ENCODE assay signal across 13 cellular contexts in genomic region chr1:200893411-200893901, GRCh38. TPM values are rescaled to one million over a fixed set of nuclear protein-coding genes. Genes with fewer than 3 reads are reported as not detected.
A peak's percentile ranks its signal among the peaks of the same experiment; 100 is the strongest.
DNase-seq lines count a peak whose midpoint lies in the region; ATAC-seq and TF ChIP-seq lines count a peak whose summit lies in the region.
"Had no signal": no experiment of that assay in that cellular context is flagged by ENCODE, and none has a peak within 500 bp of the region (broad histone marks: within the 10 kb centered on the region; RNA-seq: fewer than 3 reads in every experiment).

No MANE protein-coding gene starts in this region.

- H3K36me3 ChIP-seq in left lung, result no peaks in the 10 kb centered on the region
- peaks cover 0 to 6% (median 0%) of the 10 kb centered on the region in 4 donors for H3K36me3 ChIP-seq in stomach

- H3K27me3 Mint-ChIP-seq in chondrocyte (ENCODE audit: low read depth), result peaks cover 2% of the 10 kb centered on the region
- peaks cover 65% of the 10 kb centered on the region for H3K27me3 Mint-ChIP-seq in activated T-helper 2 cell treated with anti-CD3 and anti-CD28 coated beads, Interferon-gamma antibody, Interleukin-2, Interleukin-4, amounts not matched to agents 10 μg/mL and 5 μg/mL and 100 μg/mL, durations not matched to agents 14 hours and 24 hours and 36 hours (ENCODE audit: low read depth)

- H3K27me3 ChIP-seq in left lung, result peaks cover 0 to 31% of the 10 kb centered on the region in 2 donors
- H3K27me3 ChIP-seq in stomach, result peaks cover 0 to 34% (median 13%) of the 10 kb centered on the region in 3 donors

- peak; percentile 48 for DNase-seq in HuH-7.5 (ENCODE audit: low spot score)
- no peak for DNase-seq in chondrocyte (ENCODE audit: low spot score)
- no peak for DNase-seq in left lung
- DNase-seq in stomach, result no peak
- no peak for DNase-seq in activated T-helper 2 cell treated with anti-CD3 and anti-CD28 coated beads, Interferon-gamma antibody, Interleukin-2, Interleukin-4, amounts not matched to agents 10 μg/mL and 5 μg/mL and 100 μg/mL, durations not matched to agents 14 hours and 24 hours and 36 hours (ENCODE audit: low spot score)
- DNase-seq in Kasumi-1 (lab: John Stamatoyannopoulos, UW), result no peak
- DNase-seq: CD4-positive, CD25-positive, alpha-beta regulatory T cell; naive thymus-derived CD4-positive, alpha-beta T cell; right cardiac atrium; stimulated activated naive CD8-positive, alpha-beta T cell treated with anti-CD3 and anti-CD28 coated beads, Interleukin-15, amount 100 ng/mL, for 72 hours; T-helper 1 cell had no signal

- ATAC-seq in left lung (peak; percentile 7), HG03159 (IDR thresholded peaks at IDR 0.05; ENCODE audit: unreplicated experiment) (no peak)
- ATAC-seq: naive thymus-derived CD4-positive, alpha-beta T cell; right cardiac atrium; stimulated activated naive CD8-positive, alpha-beta T cell treated with anti-CD3 and anti-CD28 coated beads, Interleukin-15, amount 100 ng/mL, for 72 hours had no signal

- TF ChIP-seq CTCF in chondrocyte (IDR thresholded peaks at IDR 0.05) (no peak), left lung (IDR thresholded peaks at IDR 0.05) (no peak), stomach (IDR thresholded peaks at IDR 0.05) (no peak)

- no peak for TF ChIP-seq EP300 in stomach (IDR thresholded peaks at IDR 0.05)

- peaks cover 69% of the 10 kb centered on the region for H3K4me1 Mint-ChIP-seq in chondrocyte (ENCODE audit: low read depth)
- H3K4me1 Mint-ChIP-seq in activated T-helper 2 cell treated with anti-CD3 and anti-CD28 coated beads, Interferon-gamma antibody, Interleukin-2, Interleukin-4, amounts not matched to agents 10 μg/mL and 5 μg/mL and 100 μg/mL, durations not matched to agents 14 hours and 24 hours and 36 hours (ENCODE audit: low read depth), result peaks cover 18% of the 10 kb centered on the region

- H3K36me3 Mint-ChIP-seq in chondrocyte (ENCODE audit: low read depth), result no peaks in the 10 kb centered on the region
- H3K36me3 Mint-ChIP-seq in activated T-helper 2 cell treated with anti-CD3 and anti-CD28 coated beads, Interferon-gamma antibody, Interleukin-2, Interleukin-4, amounts not matched to agents 10 μg/mL and 5 μg/mL and 100 μg/mL, durations not matched to agents 14 hours and 24 hours and 36 hours (ENCODE audit: low read depth), result no peaks in the 10 kb centered on the region
- H3K36me3 Mint-ChIP-seq: CD4-positive, CD25-positive, alpha-beta regulatory T cell; naive thymus-derived CD4-positive, alpha-beta T cell had no signal

- no peaks in the 10 kb centered on the region for H3K9me3 ChIP-seq in left lung
- H3K9me3 ChIP-seq in stomach, result no peaks in the 10 kb centered on the region

- H3K27ac ChIP-seq in left lung (no peak overlapping the region), stomach (peak overlapping the region; percentile 82 to 91 (median 84))

- no peak overlapping the region for H3K4me3 ChIP-seq in left lung
- H3K4me3 ChIP-seq in stomach, result no peak overlapping the region

- no peaks in the 10 kb centered on the region for H3K9me3 Mint-ChIP-seq in chondrocyte (ENCODE audit: low read depth)
- no peaks in the 10 kb centered on the region for H3K9me3 Mint-ChIP-seq in activated T-helper 2 cell treated with anti-CD3 and anti-CD28 coated beads, Interferon-gamma antibody, Interleukin-2, Interleukin-4, amounts not matched to agents 10 μg/mL and 5 μg/mL and 100 μg/mL, durations not matched to agents 14 hours and 24 hours and 36 hours
- H3K9me3 Mint-ChIP-seq: CD4-positive, CD25-positive, alpha-beta regulatory T cell; naive thymus-derived CD4-positive, alpha-beta T cell; stimulated activated naive CD8-positive, alpha-beta T cell treated with anti-CD3 and anti-CD28 coated beads, Interleukin-15, amount 100 ng/mL, for 72 hours had no signal

- H3K27ac Mint-ChIP-seq in chondrocyte (ENCODE audit: unreplicated experiment), result no peak overlapping the region
- no peak overlapping the region for H3K27ac Mint-ChIP-seq in activated T-helper 2 cell treated with anti-CD3 and anti-CD28 coated beads, Interferon-gamma antibody, Interleukin-2, Interleukin-4, amounts not matched to agents 10 μg/mL and 5 μg/mL and 100 μg/mL, durations not matched to agents 14 hours and 24 hours and 36 hours
- H3K27ac Mint-ChIP-seq: CD4-positive, CD25-positive, alpha-beta regulatory T cell; naive thymus-derived CD4-positive, alpha-beta T cell; stimulated activated naive CD8-positive, alpha-beta T cell treated with anti-CD3 and anti-CD28 coated beads, Interleukin-15, amount 100 ng/mL, for 72 hours had no signal

- intact Hi-C loops in left lung (cut with DNase I) (no loop called here), stomach (cut with DNase I; ENCODE audit: low total_unique reads) (no loop called here)
- intact Hi-C loops in activated T-helper 2 cell treated with anti-CD3 and anti-CD28 coated beads, Interferon-gamma antibody, Interleukin-2, Interleukin-4, amounts not matched to agents 10 μg/mL and 5 μg/mL and 100 μg/mL, durations not matched to agents 14 hours and 24 hours and 36 hours (cut with micrococcal nuclease), result no loop called here

- peaks cover 11 to 25% of the 10 kb centered on the region in 2 donors for H3K4me1 ChIP-seq in left lung
- peaks cover 15 to 54% (median 24%) of the 10 kb centered on the region in 4 donors for H3K4me1 ChIP-seq in stomach

- no peak for TF ChIP-seq POLR2A in stomach (IDR thresholded peaks at IDR 0.05)

- peak overlapping the region; percentile 12 for H3K4me3 Mint-ChIP-seq in chondrocyte (ENCODE audit: unreplicated experiment)
- H3K4me3 Mint-ChIP-seq in activated T-helper 2 cell treated with anti-CD3 and anti-CD28 coated beads, Interferon-gamma antibody, Interleukin-2, Interleukin-4, amounts not matched to agents 10 μg/mL and 5 μg/mL and 100 μg/mL, durations not matched to agents 14 hours and 24 hours and 36 hours (ENCODE audit: low read depth), result no peak overlapping the region
- H3K4me3 Mint-ChIP-seq: stimulated activated naive CD8-positive, alpha-beta T cell treated with anti-CD3 and anti-CD28 coated beads, Interleukin-15, amount 100 ng/mL, for 72 hours had no signal

- WGBS in stomach, 5 donors, result 25 to 72% (median 50%) methylated on average over 6 of the region's 6 CpGs

RNA-seq across cellular contexts. Expression of gene INAVA, which starts 1.2 kb away (rescaled TPM):
- 3.8 to 6.8 TPM (median 5.0 TPM) in 3 replicates for total RNA-seq in chondrocyte
- 10 to 100 TPM in 1 of 2 donors, 1 to 10 TPM in 1; 5.5 to 23.7 TPM for total RNA-seq in left lung
- 100 to 1,000 TPM in 3 of 5 donors, 10 to 100 TPM in 2; 38.0 to 184 (median 102) TPM for total RNA-seq in stomach
- 10 to 100 TPM; 11.3 to 75.3 (median 28.2) TPM for polyA plus RNA-seq in stomach
- not detected in 2 replicates for total RNA-seq in activated T-helper 2 cell treated with anti-CD3 and anti-CD28 coated beads, Interferon-gamma antibody, Interleukin-2, Interleukin-4, amounts not matched to agents 10 μg/mL and 5 μg/mL and 100 μg/mL, durations not matched to agents 14 hours and 24 hours and 36 hours
- total RNA-seq: CD4-positive, CD25-positive, alpha-beta regulatory T cell; right cardiac atrium had no signal
- polyA plus RNA-seq: naive thymus-derived CD4-positive, alpha-beta T cell; right cardiac atrium had no signal

RNA-seq across cellular contexts. Expression of gene GPR25, which starts 20.7 kb away (rescaled TPM):
- total RNA-seq in chondrocyte (not detected in 3 replicates), left lung (under 1 TPM; 0.26 to 0.52 TPM), stomach (not detected)
- polyA plus RNA-seq in stomach, result 1 to 10 TPM in 1 of 3 donors, under 1 TPM in 2; 0.08 to 1.5 (median 0.75) TPM
- not detected in 2 replicates for total RNA-seq in activated T-helper 2 cell treated with anti-CD3 and anti-CD28 coated beads, Interferon-gamma antibody, Interleukin-2, Interleukin-4, amounts not matched to agents 10 μg/mL and 5 μg/mL and 100 μg/mL, durations not matched to agents 14 hours and 24 hours and 36 hours
- total RNA-seq: G401, right cardiac atrium had no signal
- polyA plus RNA-seq: right cardiac atrium had no signal

Comparison
In these comparisons a context has a peak if more than half of its experiments do, and no peak if none do; other contexts are left out.
1. H3K27ac ChIP-seq: peak in stomach (5 of 5); none in left lung (0 of 2).